23 cellular contexts compared by ENCODE assay signal in genomic region chr5:15560421-15560820, GRCh38.
DNase-seq lines count a peak whose midpoint lies in the region; ATAC-seq, FAIRE-seq and TF ChIP-seq lines count a peak whose summit lies in the region.
"Had no signal": no experiment of that assay in that cellular context is flagged by ENCODE, and none has a peak within 500 bp of the region (broad histone marks: within the 10 kb centered on the region; RNA-seq: fewer than 3 reads in every experiment).

No MANE protein-coding gene starts in this region.

- H3K27ac Mint-ChIP-seq in T-helper 2 cell treated with Interferon-gamma antibody and Interleukin-4, amounts not matched to agents 5 μg/mL and 100 μg/mL, for 36 hours = no peak overlapping the region
- H3K27ac Mint-ChIP-seq: B cell; CD8-positive, alpha-beta T cell; GM23338; IgD-negative memory B cell had no signal

- H3K4me3 ChIP-seq in AG10803 (ENCODE audit: low read length) = no peak overlapping the region
- no peak overlapping the region for H3K4me3 ChIP-seq in bronchial epithelial cell (ENCODE audit: low read depth, low read length)
- H3K4me3 ChIP-seq: A549; BLaER1 treated with 17β-estradiol and CSF1 and Interleukin-3, amounts not matched to agents 10 nM and 100 nM; GM23338 had no signal

- no peaks in the 10 kb centered on the region for H3K36me3 Mint-ChIP-seq in T-helper 2 cell treated with Interferon-gamma antibody and Interleukin-4, amounts not matched to agents 5 μg/mL and 100 μg/mL, for 36 hours (ENCODE audit: low read depth)
- H3K36me3 Mint-ChIP-seq: CD8-positive, alpha-beta T cell; IgD-negative memory B cell had no signal

- TF ChIP-seq CTCF in AG10803 (conservative IDR thresholded peaks at IDR 0.05; ENCODE audit: low read length) = no peak
- TF ChIP-seq CTCF in bronchial epithelial cell (IDR thresholded peaks at IDR 0.05; ENCODE audit: insufficient read depth, low read length, severe bottlenecking) = no peak

- no peaks in the 10 kb centered on the region for H3K4me1 Mint-ChIP-seq in T-helper 2 cell treated with Interferon-gamma antibody and Interleukin-4, amounts not matched to agents 5 μg/mL and 100 μg/mL, for 36 hours (ENCODE audit: low read depth)
- H3K4me1 Mint-ChIP-seq: B cell, IgD-negative memory B cell had no signal

- ATAC-seq in HG02938 (IDR thresholded peaks at IDR 0.05; ENCODE audit: unreplicated experiment) = no peak
- ATAC-seq: A549; CD8-positive, alpha-beta T cell; GM23338; HepG2 had no signal

- no peak for FAIRE-seq in bronchial epithelial cell (lab: Jason Lieb, UNC)
- FAIRE-seq: A549, GM12892, GM18507, HepG2 had no signal

- no peaks in the 10 kb centered on the region for H3K36me3 ChIP-seq in bronchial epithelial cell (ENCODE audit: control insufficient read depth, insufficient read depth, low read length)
- H3K36me3 ChIP-seq: BLaER1 treated with 17β-estradiol and CSF1 and Interleukin-3, amounts not matched to agents 10 nM and 100 nM had no signal

- H3K27me3 ChIP-seq in bronchial epithelial cell (ENCODE audit: control insufficient read depth, insufficient read depth, low read length) = no peaks in the 10 kb centered on the region
- H3K27me3 ChIP-seq: BLaER1 treated with 17β-estradiol and CSF1 and Interleukin-3, amounts not matched to agents 10 nM and 100 nM had no signal

- H3K4me3 Mint-ChIP-seq in T-helper 2 cell treated with Interferon-gamma antibody and Interleukin-4, amounts not matched to agents 5 μg/mL and 100 μg/mL, for 36 hours = no peak overlapping the region
- H3K4me3 Mint-ChIP-seq: B cell; CD8-positive, alpha-beta T cell; GM23338; IgD-negative memory B cell had no signal

- peaks cover 13% of the 10 kb centered on the region for H3K9me3 Mint-ChIP-seq in T-helper 2 cell treated with Interferon-gamma antibody and Interleukin-4, amounts not matched to agents 5 μg/mL and 100 μg/mL, for 36 hours

- DNase-seq in AG10803 (ENCODE audit: low read depth) (peak; percentile 23), HCEC 1CT (peak; percentile 24), bronchial epithelial cell (ENCODE audit: low read depth) (peak; percentile 36), iris pigment epithelial cell (ENCODE audit: low read depth) (peak; percentile 56), HT-29 (ENCODE audit: low spot score) (no peak), anterior cingulate cortex (lab: John Stamatoyannopoulos, UW) (no peak)
- DNase-seq in T-helper 2 cell treated with Interferon-gamma antibody and Interleukin-4, amounts not matched to agents 5 μg/mL and 100 μg/mL, for 36 hours (ENCODE audit: low spot score) = no peak
- DNase-seq: Calu3; CD8-positive, alpha-beta T cell; DMS53; DND-41; GDM1; H7; KBM-7 had no signal

- H3K27me3 Mint-ChIP-seq in T-helper 2 cell treated with Interferon-gamma antibody and Interleukin-4, amounts not matched to agents 5 μg/mL and 100 μg/mL, for 36 hours (ENCODE audit: low read depth) = no peaks in the 10 kb centered on the region
- H3K27me3 Mint-ChIP-seq: B cell, IgD-negative memory B cell had no signal

Comparison
In these comparisons a context has a peak if more than half of its experiments do, and no peak if none do; other contexts are left out.
1. DNase-seq: peak in AG10803 (single experiment), HCEC 1CT (single experiment), bronchial epithelial cell (single experiment) and iris pigment epithelial cell (single experiment); none in HT-29 (single experiment), T-helper 2 cell treated with Interferon-gamma antibody and Interleukin-4, amounts not matched to agents 5 μg/mL and 100 μg/mL, for 36 hours (single experiment) and anterior cingulate cortex (0 of 58).